In the genomic region with DNA sequence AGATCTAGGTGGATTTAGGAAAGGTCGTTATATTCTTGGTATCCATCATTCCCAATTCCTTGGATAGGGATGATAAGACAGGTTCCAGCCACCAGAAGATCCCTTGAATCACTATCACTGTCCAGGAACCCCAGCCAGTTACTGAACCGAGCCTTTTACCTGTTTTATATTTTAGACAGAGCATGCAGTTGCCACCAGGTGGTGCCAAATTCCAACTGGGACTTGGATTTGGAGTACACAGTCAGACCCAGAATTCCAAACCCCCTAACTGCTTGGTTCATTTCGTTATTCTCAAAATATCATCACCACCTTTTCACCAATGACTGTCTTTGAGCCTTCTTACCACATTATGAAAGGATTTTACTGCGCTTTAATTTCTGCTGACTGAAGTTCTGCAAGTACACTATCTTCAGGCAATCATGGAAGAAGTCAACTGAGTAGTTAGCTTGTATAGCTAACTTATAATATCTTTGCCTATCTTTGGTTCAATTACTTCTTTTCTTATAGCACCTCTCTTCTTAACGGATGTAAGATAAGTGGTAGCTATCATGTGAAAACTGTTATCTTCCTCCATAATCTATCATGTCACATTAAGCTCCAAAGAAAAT, we compare ENCODE assay signal across 8 cellular contexts.
DNase-seq lines count a peak whose midpoint lies in the region; ATAC-seq and TF ChIP-seq lines count a peak whose summit lies in the region.

No MANE protein-coding gene starts in this region.

- H3K4me1 Mint-ChIP-seq in mesothelial cell of epicardium = peaks cover 10% of the 10 kb centered on the region

- peak; percentile 81 for ATAC-seq in GM21619 (IDR thresholded peaks at IDR 0.05; ENCODE audit: unreplicated experiment)

- H3K9me3 Mint-ChIP-seq in mesothelial cell of epicardium = peaks cover 4% of the 10 kb centered on the region

- DNase-seq in SIG-M5 treated with dmso at 0.1 percent for 504 hours (lab: John Stamatoyannopoulos, UW; ENCODE audit: unreplicated experiment) (peak; percentile 12), SIG-M5 (lab: John Stamatoyannopoulos, UW) (no peak), LHCN-M2 (ENCODE audit: low read depth) (peak; percentile 50), T47D (ENCODE audit: low read depth in 1 of 2, low spot score in 1 of 2) (peak; percentile 4 to 72), mesothelial cell of epicardium (ENCODE audit: low spot score in 2 of 2, unreplicated experiment in 2 of 2) (peak in 1 of 2 experiments; percentile 58), putamen (ENCODE audit: low spot score) (no peak), G401 (ENCODE audit: low spot score) (no peak)

- peak; percentile 65 for TF ChIP-seq CTCF in mesothelial cell of epicardium (IDR thresholded peaks at IDR 0.05; ENCODE audit: unreplicated experiment)

- in situ Hi-C loops in T47D (cut with HindIII; ENCODE audit: low pct_unique_long_range_greater_than_20kb, low sequenced_read_pairs) (no loop called here), G401 (cut with HindIII; ENCODE audit: low sequenced_read_pairs) (no loop called here)

- H3K36me3 Mint-ChIP-seq in mesothelial cell of epicardium = no peaks in the 10 kb centered on the region

- no peak overlapping the region for H3K27ac Mint-ChIP-seq in mesothelial cell of epicardium

- H3K4me3 Mint-ChIP-seq in mesothelial cell of epicardium = no peak overlapping the region

- H3K27me3 Mint-ChIP-seq in mesothelial cell of epicardium (ENCODE audit: low read depth) = no peaks in the 10 kb centered on the region

Comparison
In these comparisons a context has a peak if more than half of its experiments do, and no peak if none do; other contexts are left out.
1. DNase-seq: peak in SIG-M5 treated with dmso at 0.1 percent for 504 hours (single experiment), LHCN-M2 (single experiment) and T47D (2 of 2); none in SIG-M5 (single experiment), putamen (single experiment) and G401 (single experiment).